Comparison of ENCODE assay signal across 11 cellular contexts in genomic region chr9:135478191-135478590, GRCh38. TPM values are rescaled to one million over a fixed set of nuclear protein-coding genes. Genes with fewer than 3 reads are reported as not detected.
DNase-seq lines count a peak whose midpoint lies in the region; ATAC-seq, FAIRE-seq and TF ChIP-seq lines count a peak whose summit lies in the region.
"Had no signal": no experiment of that assay in that cellular context is flagged by ENCODE, and none has a peak within 500 bp of the region (broad histone marks: within the 10 kb centered on the region; RNA-seq: fewer than 3 reads in every experiment).

No MANE protein-coding gene starts in this region.

- TF ChIP-seq POLR2A in A549 (IDR thresholded peaks at IDR 0.05; ENCODE audit: low read length) = no peak
- no peak for TF ChIP-seq POLR2A in transverse colon (IDR thresholded peaks at IDR 0.05)

- H3K27ac ChIP-seq in A549 = peak overlapping the region in 1 of 2 experiments; percentile 99; a peak in 1 of 6 replicates
- peak overlapping the region; percentile 88 for H3K27ac ChIP-seq in lower lobe of right lung
- peak overlapping the region in 1 of 4 donors; percentile 87 for H3K27ac ChIP-seq in transverse colon
- H3K27ac ChIP-seq: SJCRH30 had no signal

- H3K4me1 Mint-ChIP-seq in Caco-2 (ENCODE audit: low read depth, unreplicated experiment) = no peaks in the 10 kb centered on the region
- H3K4me1 Mint-ChIP-seq in activated T-helper 1 cell treated with anti-CD3 and anti-CD28 coated beads, Interleukin-12 subunit alpha, Interleukin-12 subunit beta, Interleukin-2, Interleukin-4 antibody, amounts not matched to agents 30 ng/mL and 10 ng/mL and 1 ng/mL, durations not matched to agents 14 hours and 24 hours and 36 hours (ENCODE audit: low read depth) = no peaks in the 10 kb centered on the region

- no peak for TF ChIP-seq EP300 in A549 (IDR thresholded peaks at IDR 0.05)
- TF ChIP-seq EP300 in transverse colon (IDR thresholded peaks at IDR 0.05; ENCODE audit: low read depth) = no peak

- intact Hi-C loops in Caco-2 (cut with micrococcal nuclease; ENCODE audit: unreplicated experiment) (no loop called here), lower lobe of right lung (cut with DNase I) (no loop called here), transverse colon (cut with DNase I; ENCODE audit: low total_unique reads) (no loop called here)
- intact Hi-C loops in activated T-helper 1 cell treated with anti-CD3 and anti-CD28 coated beads, Interleukin-12 subunit alpha, Interleukin-12 subunit beta, Interleukin-2, Interleukin-4 antibody, amounts not matched to agents 30 ng/mL and 10 ng/mL and 1 ng/mL, durations not matched to agents 14 hours and 24 hours and 36 hours (cut with micrococcal nuclease) = no loop called here

- ATAC-seq in A549 (no peak), lower lobe of right lung (no peak), GM21447 (IDR thresholded peaks at IDR 0.05; ENCODE audit: unreplicated experiment) (no peak)

- TSS peak; percentile 39 for BruUV-seq in Caco-2 (replicated peaks; lab: Mats Ljungman, UMichigan)

- no peaks in the 10 kb centered on the region for H3K9me3 Mint-ChIP-seq in Caco-2 (ENCODE audit: unreplicated experiment)
- H3K9me3 Mint-ChIP-seq in activated T-helper 1 cell treated with anti-CD3 and anti-CD28 coated beads, Interleukin-12 subunit alpha, Interleukin-12 subunit beta, Interleukin-2, Interleukin-4 antibody, amounts not matched to agents 30 ng/mL and 10 ng/mL and 1 ng/mL, durations not matched to agents 14 hours and 24 hours and 36 hours = no peaks in the 10 kb centered on the region

- peak overlapping the region; percentile 76 for H3K4me3 Mint-ChIP-seq in Caco-2 (ENCODE audit: unreplicated experiment)
- H3K4me3 Mint-ChIP-seq in activated T-helper 1 cell treated with anti-CD3 and anti-CD28 coated beads, Interleukin-12 subunit alpha, Interleukin-12 subunit beta, Interleukin-2, Interleukin-4 antibody, amounts not matched to agents 30 ng/mL and 10 ng/mL and 1 ng/mL, durations not matched to agents 14 hours and 24 hours and 36 hours = peak overlapping the region; percentile 83

- no peaks in the 10 kb centered on the region for H3K36me3 ChIP-seq in Caco-2 (ENCODE audit: control insufficient read depth, insufficient read depth, low read length)
- H3K36me3 ChIP-seq in lower lobe of right lung = peaks cover under 1% of the 10 kb centered on the region
- H3K36me3 ChIP-seq in transverse colon = no peaks in the 10 kb centered on the region
- H3K36me3 ChIP-seq: SJCRH30 had no signal

- CTCF ChIA-PET in A549 (lab: Yijun Ruan, JAX) (interaction anchor here (1.0 kb wide), 1 partner anchor 38 kb away, joined by 3 read pairs; no protein-coding TSS in a partner anchor), Caco-2 (lab: Charles Lee) (no interaction called here)

- peak overlapping the region; percentile 84; the same call in 1 of the 3 replicates for H3K4me3 ChIP-seq in A549
- H3K4me3 ChIP-seq in Caco-2 (ENCODE audit: low read depth, low read length) = no peak overlapping the region
- H3K4me3 ChIP-seq in lower lobe of right lung = no peak overlapping the region
- H3K4me3 ChIP-seq in transverse colon = no peak overlapping the region

- H3K27me3 ChIP-seq in Caco-2 (replicated peaks; ENCODE audit: control insufficient read depth, insufficient read depth, low read length) (no peaks in the 10 kb centered on the region), lower lobe of right lung (ENCODE audit: low read depth) (no peaks in the 10 kb centered on the region), transverse colon (no peaks in the 10 kb centered on the region)

- WGBS in A549 (ENCODE audit: missing lambda C conversion rate) = 83% methylated on average over 10 of the region's 10 CpGs
- 78 to 83% methylated on average over 2 to 10 of the region's 10 CpGs for WGBS in transverse colon (ENCODE audit: low coverage in 1 of 2), 2 donors

- H3K4me2 ChIP-seq in A549 = peak overlapping the region; percentile 96; the same call in 2 of the 3 replicates

- POLR2A ChIA-PET in A549 (lab: Yijun Ruan, JAX) (no interaction called here), Caco-2 (lab: Charles Lee) (no interaction called here)

- TF ChIP-seq CTCF in A549 (IDR thresholded peaks at IDR 0.05) = no peak
- no peak for TF ChIP-seq CTCF in Caco-2 (IDR thresholded peaks at IDR 0.05; ENCODE audit: insufficient read depth in 1 of 2, low read depth in 1 of 2, low read length in 1 of 2, severe bottlenecking in 1 of 2, unreplicated experiment in 1 of 2)
- TF ChIP-seq CTCF in lower lobe of right lung (IDR thresholded peaks at IDR 0.05) = no peak
- TF ChIP-seq CTCF in GM10266 (IDR thresholded peaks at IDR 0.05; ENCODE audit: control insufficient read depth, insufficient read depth, low read depth, missing control alignments) = no peak
- TF ChIP-seq CTCF in transverse colon (IDR thresholded peaks at IDR 0.05) = no peak

- H3K27me3 Mint-ChIP-seq in Caco-2 (ENCODE audit: insufficient read depth, unreplicated experiment) = no peaks in the 10 kb centered on the region
- peaks cover 32% of the 10 kb centered on the region for H3K27me3 Mint-ChIP-seq in activated T-helper 1 cell treated with anti-CD3 and anti-CD28 coated beads, Interleukin-12 subunit alpha, Interleukin-12 subunit beta, Interleukin-2, Interleukin-4 antibody, amounts not matched to agents 30 ng/mL and 10 ng/mL and 1 ng/mL, durations not matched to agents 14 hours and 24 hours and 36 hours (ENCODE audit: insufficient read depth)

- H3K9me3 ChIP-seq in A549 (no peaks in the 10 kb centered on the region), Caco-2 (no peaks in the 10 kb centered on the region), lower lobe of right lung (no peaks in the 10 kb centered on the region), transverse colon (no peaks in the 10 kb centered on the region)
- H3K9me3 ChIP-seq: SJCRH30 had no signal

- DNase-seq in A549 (ENCODE audit: low read depth in 1 of 2, low spot score in 1 of 2) = no peak
- DNase-seq in Caco-2 = no peak
- no peak for DNase-seq in activated T-helper 1 cell treated with anti-CD3 and anti-CD28 coated beads, Interleukin-12 subunit alpha, Interleukin-12 subunit beta, Interleukin-2, Interleukin-4 antibody, amounts not matched to agents 30 ng/mL and 10 ng/mL and 1 ng/mL, durations not matched to agents 14 hours and 24 hours and 36 hours (ENCODE audit: low spot score)
- no peak for DNase-seq in lower lobe of right lung
- no peak for DNase-seq in GM10266 (ENCODE audit: extremely low spot score)
- DNase-seq in transverse colon = no peak
- DNase-seq in NCI-H1092 treated with DMSO at 0.1 percent for 48 hours (lab: John Stamatoyannopoulos, UW) = no peak
- DNase-seq: SJCRH30 had no signal

- H3K27ac Mint-ChIP-seq in Caco-2 (ENCODE audit: unreplicated experiment) = no peak overlapping the region
- H3K27ac Mint-ChIP-seq in activated T-helper 1 cell treated with anti-CD3 and anti-CD28 coated beads, Interleukin-12 subunit alpha, Interleukin-12 subunit beta, Interleukin-2, Interleukin-4 antibody, amounts not matched to agents 30 ng/mL and 10 ng/mL and 1 ng/mL, durations not matched to agents 14 hours and 24 hours and 36 hours = no peak overlapping the region

- H3K4me1 ChIP-seq in A549 (peaks cover 7% of the 10 kb centered on the region), Caco-2 (peaks cover 7% of the 10 kb centered on the region; the same call in 1 of the 2 replicates), lower lobe of right lung (peaks cover 39% of the 10 kb centered on the region), transverse colon (peaks cover 3 to 22% (median 12%) of the 10 kb centered on the region in 4 donors)
- H3K4me1 ChIP-seq: SJCRH30 had no signal

- in situ Hi-C loops in transverse colon (cut with MboI; ENCODE audit: low pct_ligation_motif_present in 1 of 4, low pct_unique_long_range_greater_than_20kb in 1 of 4, low sequenced_read_pairs in 3 of 4) = no loop called here

- no peak for TF ChIP-seq RAD21 in A549 (conservative IDR thresholded peaks at IDR 0.05 in 1 of 2, IDR thresholded peaks at IDR 0.05 in 1 of 2)

- H3K36me3 Mint-ChIP-seq in Caco-2 (ENCODE audit: insufficient read depth, unreplicated experiment) = peaks cover 5% of the 10 kb centered on the region
- H3K36me3 Mint-ChIP-seq in activated T-helper 1 cell treated with anti-CD3 and anti-CD28 coated beads, Interleukin-12 subunit alpha, Interleukin-12 subunit beta, Interleukin-2, Interleukin-4 antibody, amounts not matched to agents 30 ng/mL and 10 ng/mL and 1 ng/mL, durations not matched to agents 14 hours and 24 hours and 36 hours (ENCODE audit: low read depth) = no peaks in the 10 kb centered on the region

- no peak for FAIRE-seq in A549 (lab: Jason Lieb, UNC)

RNA-seq across cellular contexts. Expression of gene PPP1R26, which starts 1.4 kb away (rescaled TPM):
- polyA plus RNA-seq in A549 (2011; rRNA removed) (7.4 and 8.5 TPM in 2 replicates), A549 (2017; fragmentation: RNase III; extraction: RNeasy Plus Mini Kit Qiagen cat#74134 plus additional on column Dnase treatment) (10.9 to 12.7 TPM (median 11.4 TPM) in 3 replicates)
- polyA plus RNA-seq in A549 (2012; cell fraction: cytosol; rRNA removed) = 11.1 and 12.8 TPM in 2 replicates
- polyA plus RNA-seq in A549 (2012; cell fraction: nucleus; rRNA removed) = 13.6 and 16.4 TPM in 2 replicates
- 8.3 and 9.1 TPM in 2 replicates for polyA minus RNA-seq in A549 (2011; rRNA and poly(A)+ RNA removed)
- total RNA-seq in Caco-2 (2022) (23.7 and 24.3 TPM in 2 replicates), lower lobe of right lung (22.8 TPM), transverse colon (10 to 100 TPM; 21.5 to 26.5 (median 25.0) TPM)
- 0.86 and 1.2 TPM in 2 replicates for total RNA-seq in activated T-helper 1 cell treated with anti-CD3 and anti-CD28 coated beads, Interleukin-12 subunit alpha, Interleukin-12 subunit beta, Interleukin-2, Interleukin-4 antibody, amounts not matched to agents 30 ng/mL and 10 ng/mL and 1 ng/mL, durations not matched to agents 14 hours and 24 hours and 36 hours

RNA-seq across cellular contexts. Expression of gene MRPS2, which starts 22.3 kb away (rescaled TPM):
- polyA plus RNA-seq in A549 (2011; rRNA removed) (66.9 and 75.5 TPM in 2 replicates), A549 (2017; fragmentation: RNase III; extraction: RNeasy Plus Mini Kit Qiagen cat#74134 plus additional on column Dnase treatment) (85.3 to 93.2 TPM (median 90.1 TPM) in 3 replicates)
- 278 and 376 TPM in 2 replicates for polyA plus RNA-seq in A549 (2012; cell fraction: cytosol; rRNA removed)
- polyA plus RNA-seq in A549 (2012; cell fraction: nucleus; rRNA removed) = 268 and 485 TPM in 2 replicates
- polyA minus RNA-seq in A549 (2011; rRNA and poly(A)+ RNA removed) = 126 and 137 TPM in 2 replicates
- total RNA-seq in Caco-2 (2022) (65.5 and 66.9 TPM in 2 replicates), lower lobe of right lung (21.9 TPM), transverse colon (100 to 1,000 TPM in 1 of 4 donors, 10 to 100 TPM in 3; 26.0 to 101 (median 53.6) TPM)
- total RNA-seq in activated T-helper 1 cell treated with anti-CD3 and anti-CD28 coated beads, Interleukin-12 subunit alpha, Interleukin-12 subunit beta, Interleukin-2, Interleukin-4 antibody, amounts not matched to agents 30 ng/mL and 10 ng/mL and 1 ng/mL, durations not matched to agents 14 hours and 24 hours and 36 hours = 66.6 and 70.8 TPM in 2 replicates

RNA-seq across cellular contexts. Expression of gene LCN1, which starts 43.0 kb away (rescaled TPM):
- polyA plus RNA-seq in A549 (2011; rRNA removed) = not detected in 2 replicates
- not detected in 2 replicates for polyA plus RNA-seq in A549 (2012; cell fraction: cytosol; rRNA removed)
- not detected in 2 replicates for polyA plus RNA-seq in A549 (2012; cell fraction: nucleus; rRNA removed)
- not detected in 3 replicates for polyA plus RNA-seq in A549 (2017; fragmentation: RNase III; extraction: RNeasy Plus Mini Kit Qiagen cat#74134 plus additional on column Dnase treatment)
- not detected in 2 replicates for polyA minus RNA-seq in A549 (2011; rRNA and poly(A)+ RNA removed)
- not detected in 2 replicates for total RNA-seq in Caco-2 (2022)
- not detected in 2 replicates for total RNA-seq in activated T-helper 1 cell treated with anti-CD3 and anti-CD28 coated beads, Interleukin-12 subunit alpha, Interleukin-12 subunit beta, Interleukin-2, Interleukin-4 antibody, amounts not matched to agents 30 ng/mL and 10 ng/mL and 1 ng/mL, durations not matched to agents 14 hours and 24 hours and 36 hours
- not detected for total RNA-seq in lower lobe of right lung
- not detected for total RNA-seq in transverse colon
- total RNA-seq: sciatic nerve, SJCRH30, subcutaneous adipose tissue had no signal

Comparison
In these comparisons a context has a peak if more than half of its experiments do, and no peak if none do; other contexts are left out.
1. RNA of gene PPP1R26, which starts 1.4 kb away (total RNA-seq): 21.5 to 26.5 TPM in transverse colon, 23.7 to 24.3 TPM in Caco-2 and 22.8 TPM in lower lobe of right lung (single experiment); 0.86 to 1.2 TPM in activated T-helper 1 cell treated with anti-CD3 and anti-CD28 coated beads, Interleukin-12 subunit alpha, Interleukin-12 subunit beta, Interleukin-2, Interleukin-4 antibody, amounts not matched to agents 30 ng/mL and 10 ng/mL and 1 ng/mL, durations not matched to agents 14 hours and 24 hours and 36 hours; every median in the first group is over 10 times any median in the second.